In the genomic region with DNA sequence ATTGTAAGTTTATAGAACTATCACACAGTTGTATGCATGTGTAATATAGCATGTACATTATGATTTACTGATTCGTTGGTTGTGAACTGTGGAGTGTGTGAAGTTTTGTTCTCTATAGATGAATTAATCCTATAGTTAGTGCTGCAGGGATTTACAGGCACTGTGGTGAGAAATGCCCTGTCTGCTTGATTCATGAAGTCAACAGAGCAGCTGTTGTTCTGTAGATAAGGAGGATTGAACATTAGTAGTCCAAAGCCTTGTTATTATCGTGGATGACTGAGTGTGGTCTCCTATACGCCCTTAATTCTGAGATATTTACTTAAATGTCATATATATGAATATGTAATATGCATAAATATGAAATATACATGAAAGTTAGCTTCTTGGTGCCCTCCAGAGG, we compare ENCODE assay signal across 3 cellular contexts.
TF ChIP-seq lines count a peak whose summit lies in the region.

No MANE protein-coding gene starts in this region.

TF ChIP-seq in SK-N-SH, 30 proteins besides CTCF, POLR2A, EP300 and RAD21 (continued from another document):
- TF ChIP-seq, protein P1, sequence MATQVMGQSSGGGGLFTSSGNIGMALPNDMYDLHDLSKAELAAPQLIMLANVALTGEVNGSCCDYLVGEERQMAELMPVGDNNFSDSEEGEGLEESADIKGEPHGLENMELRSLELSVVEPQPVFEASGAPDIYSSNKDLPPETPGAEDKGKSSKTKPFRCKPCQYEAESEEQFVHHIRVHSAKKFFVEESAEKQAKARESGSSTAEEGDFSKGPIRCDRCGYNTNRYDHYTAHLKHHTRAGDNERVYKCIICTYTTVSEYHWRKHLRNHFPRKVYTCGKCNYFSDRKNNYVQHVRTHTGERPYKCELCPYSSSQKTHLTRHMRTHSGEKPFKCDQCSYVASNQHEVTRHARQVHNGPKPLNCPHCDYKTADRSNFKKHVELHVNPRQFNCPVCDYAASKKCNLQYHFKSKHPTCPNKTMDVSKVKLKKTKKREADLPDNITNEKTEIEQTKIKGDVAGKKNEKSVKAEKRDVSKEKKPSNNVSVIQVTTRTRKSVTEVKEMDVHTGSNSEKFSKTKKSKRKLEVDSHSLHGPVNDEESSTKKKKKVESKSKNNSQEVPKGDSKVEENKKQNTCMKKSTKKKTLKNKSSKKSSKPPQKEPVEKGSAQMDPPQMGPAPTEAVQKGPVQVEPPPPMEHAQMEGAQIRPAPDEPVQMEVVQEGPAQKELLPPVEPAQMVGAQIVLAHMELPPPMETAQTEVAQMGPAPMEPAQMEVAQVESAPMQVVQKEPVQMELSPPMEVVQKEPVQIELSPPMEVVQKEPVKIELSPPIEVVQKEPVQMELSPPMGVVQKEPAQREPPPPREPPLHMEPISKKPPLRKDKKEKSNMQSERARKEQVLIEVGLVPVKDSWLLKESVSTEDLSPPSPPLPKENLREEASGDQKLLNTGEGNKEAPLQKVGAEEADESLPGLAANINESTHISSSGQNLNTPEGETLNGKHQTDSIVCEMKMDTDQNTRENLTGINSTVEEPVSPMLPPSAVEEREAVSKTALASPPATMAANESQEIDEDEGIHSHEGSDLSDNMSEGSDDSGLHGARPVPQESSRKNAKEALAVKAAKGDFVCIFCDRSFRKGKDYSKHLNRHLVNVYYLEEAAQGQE (IDR thresholded peaks at IDR 0.05; ENCODE audit: low read depth, low read length): no peak
- TF ChIP-seq TEAD4 (IDR thresholded peaks at IDR 0.05; ENCODE audit: borderline replicate concordance, insufficient read depth) (no peak), TCF12 (IDR thresholded peaks at IDR 0.05) (no peak)

TF ChIP-seq in SK-N-SH treated with all-trans-retinoic acid at 6 μM for 48 hours, 23 proteins besides CTCF, POLR2A, EP300 and RAD21 (continued from another document):
- TF ChIP-seq OSR1 (CRISPR knock-in tag; IDR thresholded peaks at IDR 0.05) (no peak), ZFP3 (CRISPR knock-in tag; IDR thresholded peaks at IDR 0.05) (no peak), PPARA (CRISPR knock-in tag; IDR thresholded peaks at IDR 0.05; ENCODE audit: borderline replicate concordance) (no peak), ZC3H10 (CRISPR knock-in tag; IDR thresholded peaks at IDR 0.05) (no peak), CSDC2 (CRISPR knock-in tag; IDR thresholded peaks at IDR 0.05) (no peak), BACH2 (CRISPR knock-in tag; IDR thresholded peaks at IDR 0.05; ENCODE audit: borderline replicate concordance) (no peak), TOX (CRISPR knock-in tag; IDR thresholded peaks at IDR 0.05; ENCODE audit: borderline replicate concordance) (no peak), ARNTL (CRISPR knock-in tag; IDR thresholded peaks at IDR 0.05; ENCODE audit: borderline replicate concordance, low read depth) (no peak), ZNF8 (CRISPR knock-in tag; IDR thresholded peaks at IDR 0.05) (no peak), GLIS3 (CRISPR knock-in tag; IDR thresholded peaks at IDR 0.05) (no peak), SNAI2 (CRISPR knock-in tag; IDR thresholded peaks at IDR 0.05) (no peak)
- TF ChIP-seq, protein P2, sequence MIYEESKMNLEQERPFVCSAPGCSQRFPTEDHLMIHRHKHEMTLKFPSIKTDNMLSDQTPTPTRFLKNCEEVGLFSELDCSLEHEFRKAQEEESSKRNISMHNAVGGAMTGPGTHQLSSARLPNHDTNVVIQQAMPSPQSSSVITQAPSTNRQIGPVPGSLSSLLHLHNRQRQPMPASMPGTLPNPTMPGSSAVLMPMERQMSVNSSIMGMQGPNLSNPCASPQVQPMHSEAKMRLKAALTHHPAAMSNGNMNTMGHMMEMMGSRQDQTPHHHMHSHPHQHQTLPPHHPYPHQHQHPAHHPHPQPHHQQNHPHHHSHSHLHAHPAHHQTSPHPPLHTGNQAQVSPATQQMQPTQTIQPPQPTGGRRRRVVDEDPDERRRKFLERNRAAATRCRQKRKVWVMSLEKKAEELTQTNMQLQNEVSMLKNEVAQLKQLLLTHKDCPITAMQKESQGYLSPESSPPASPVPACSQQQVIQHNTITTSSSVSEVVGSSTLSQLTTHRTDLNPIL (CRISPR knock-in tag; IDR thresholded peaks at IDR 0.05; ENCODE audit: low read depth): no peak
- TF ChIP-seq, protein P3, sequence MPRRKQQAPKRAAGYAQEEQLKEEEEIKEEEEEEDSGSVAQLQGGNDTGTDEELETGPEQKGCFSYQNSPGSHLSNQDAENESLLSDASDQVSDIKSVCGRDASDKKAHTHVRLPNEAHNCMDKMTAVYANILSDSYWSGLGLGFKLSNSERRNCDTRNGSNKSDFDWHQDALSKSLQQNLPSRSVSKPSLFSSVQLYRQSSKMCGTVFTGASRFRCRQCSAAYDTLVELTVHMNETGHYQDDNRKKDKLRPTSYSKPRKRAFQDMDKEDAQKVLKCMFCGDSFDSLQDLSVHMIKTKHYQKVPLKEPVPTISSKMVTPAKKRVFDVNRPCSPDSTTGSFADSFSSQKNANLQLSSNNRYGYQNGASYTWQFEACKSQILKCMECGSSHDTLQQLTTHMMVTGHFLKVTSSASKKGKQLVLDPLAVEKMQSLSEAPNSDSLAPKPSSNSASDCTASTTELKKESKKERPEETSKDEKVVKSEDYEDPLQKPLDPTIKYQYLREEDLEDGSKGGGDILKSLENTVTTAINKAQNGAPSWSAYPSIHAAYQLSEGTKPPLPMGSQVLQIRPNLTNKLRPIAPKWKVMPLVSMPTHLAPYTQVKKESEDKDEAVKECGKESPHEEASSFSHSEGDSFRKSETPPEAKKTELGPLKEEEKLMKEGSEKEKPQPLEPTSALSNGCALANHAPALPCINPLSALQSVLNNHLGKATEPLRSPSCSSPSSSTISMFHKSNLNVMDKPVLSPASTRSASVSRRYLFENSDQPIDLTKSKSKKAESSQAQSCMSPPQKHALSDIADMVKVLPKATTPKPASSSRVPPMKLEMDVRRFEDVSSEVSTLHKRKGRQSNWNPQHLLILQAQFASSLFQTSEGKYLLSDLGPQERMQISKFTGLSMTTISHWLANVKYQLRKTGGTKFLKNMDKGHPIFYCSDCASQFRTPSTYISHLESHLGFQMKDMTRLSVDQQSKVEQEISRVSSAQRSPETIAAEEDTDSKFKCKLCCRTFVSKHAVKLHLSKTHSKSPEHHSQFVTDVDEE (CRISPR knock-in tag; IDR thresholded peaks at IDR 0.05): no peak
- TF ChIP-seq, protein P4, sequence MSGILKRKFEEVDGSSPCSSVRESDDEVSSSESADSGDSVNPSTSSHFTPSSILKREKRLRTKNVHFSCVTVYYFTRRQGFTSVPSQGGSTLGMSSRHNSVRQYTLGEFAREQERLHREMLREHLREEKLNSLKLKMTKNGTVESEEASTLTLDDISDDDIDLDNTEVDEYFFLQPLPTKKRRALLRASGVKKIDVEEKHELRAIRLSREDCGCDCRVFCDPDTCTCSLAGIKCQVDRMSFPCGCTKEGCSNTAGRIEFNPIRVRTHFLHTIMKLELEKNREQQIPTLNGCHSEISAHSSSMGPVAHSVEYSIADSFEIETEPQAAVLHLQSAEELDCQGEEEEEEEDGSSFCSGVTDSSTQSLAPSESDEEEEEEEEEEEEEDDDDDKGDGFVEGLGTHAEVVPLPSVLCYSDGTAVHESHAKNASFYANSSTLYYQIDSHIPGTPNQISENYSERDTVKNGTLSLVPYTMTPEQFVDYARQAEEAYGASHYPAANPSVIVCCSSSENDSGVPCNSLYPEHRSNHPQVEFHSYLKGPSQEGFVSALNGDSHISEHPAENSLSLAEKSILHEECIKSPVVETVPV (CRISPR knock-in tag; IDR thresholded peaks at IDR 0.05): no peak

TF ChIP-seq in K562, 482 proteins besides CTCF, POLR2A, EP300 and RAD21 (continues in another document):
- TF ChIP-seq, protein P5, sequence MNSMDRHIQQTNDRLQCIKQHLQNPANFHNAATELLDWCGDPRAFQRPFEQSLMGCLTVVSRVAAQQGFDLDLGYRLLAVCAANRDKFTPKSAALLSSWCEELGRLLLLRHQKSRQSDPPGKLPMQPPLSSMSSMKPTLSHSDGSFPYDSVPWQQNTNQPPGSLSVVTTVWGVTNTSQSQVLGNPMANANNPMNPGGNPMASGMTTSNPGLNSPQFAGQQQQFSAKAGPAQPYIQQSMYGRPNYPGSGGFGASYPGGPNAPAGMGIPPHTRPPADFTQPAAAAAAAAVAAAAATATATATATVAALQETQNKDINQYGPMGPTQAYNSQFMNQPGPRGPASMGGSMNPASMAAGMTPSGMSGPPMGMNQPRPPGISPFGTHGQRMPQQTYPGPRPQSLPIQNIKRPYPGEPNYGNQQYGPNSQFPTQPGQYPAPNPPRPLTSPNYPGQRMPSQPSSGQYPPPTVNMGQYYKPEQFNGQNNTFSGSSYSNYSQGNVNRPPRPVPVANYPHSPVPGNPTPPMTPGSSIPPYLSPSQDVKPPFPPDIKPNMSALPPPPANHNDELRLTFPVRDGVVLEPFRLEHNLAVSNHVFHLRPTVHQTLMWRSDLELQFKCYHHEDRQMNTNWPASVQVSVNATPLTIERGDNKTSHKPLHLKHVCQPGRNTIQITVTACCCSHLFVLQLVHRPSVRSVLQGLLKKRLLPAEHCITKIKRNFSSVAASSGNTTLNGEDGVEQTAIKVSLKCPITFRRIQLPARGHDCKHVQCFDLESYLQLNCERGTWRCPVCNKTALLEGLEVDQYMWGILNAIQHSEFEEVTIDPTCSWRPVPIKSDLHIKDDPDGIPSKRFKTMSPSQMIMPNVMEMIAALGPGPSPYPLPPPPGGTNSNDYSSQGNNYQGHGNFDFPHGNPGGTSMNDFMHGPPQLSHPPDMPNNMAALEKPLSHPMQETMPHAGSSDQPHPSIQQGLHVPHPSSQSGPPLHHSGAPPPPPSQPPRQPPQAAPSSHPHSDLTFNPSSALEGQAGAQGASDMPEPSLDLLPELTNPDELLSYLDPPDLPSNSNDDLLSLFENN (IDR thresholded peaks at IDR 0.05; ENCODE audit: low read depth in 2 of 2, low read length in 2 of 2): 0 out of 4 replicates have a peak, but pooled peaks of 1 of the 2 experiments have one; percentile 28
- TF ChIP-seq SMAD3 (CRISPR knock-in tag; conservative IDR thresholded peaks at IDR 0.05) (no peak), ZNF282 (CRISPR knock-in tag; IDR thresholded peaks at IDR 0.05) (no peak), FOSL1 (tag; conservative IDR thresholded peaks at IDR 0.05) (no peak), ZNF445 (CRISPR knock-in tag; IDR thresholded peaks at IDR 0.05; ENCODE audit: low read depth) (no peak), EP400 (IDR thresholded peaks at IDR 0.05) (no peak), CBFA2T3 (IDR thresholded peaks at IDR 0.05) (peak; percentile 80), SOX6 (IDR thresholded peaks at IDR 0.05) (0 out of 2 replicates have a peak, but pooled peaks have one; percentile 53), ETS2 (tag; IDR thresholded peaks at IDR 0.05; ENCODE audit: borderline replicate concordance, poor library complexity, severe bottlenecking) (no peak), MEIS2 (IDR thresholded peaks at IDR 0.05; ENCODE audit: partially characterized antibody) (peak; percentile 85), STAT5A (IDR thresholded peaks at IDR 0.05; ENCODE audit: borderline replicate concordance, low read length) (peak; percentile 47; the same call in 1 of the 2 replicates), GATAD2A (IDR thresholded peaks at IDR 0.05) (no peak), FOXA3 (CRISPR knock-in tag; conservative IDR thresholded peaks at IDR 0.05 in 1 of 2, IDR thresholded peaks at IDR 0.05 in 1 of 2) (peak in 1 of 2 experiments; percentile 42; a peak in 1 of 4 replicates), MTA3 (IDR thresholded peaks at IDR 0.05; ENCODE audit: borderline replicate concordance) (no peak), HOXB6 (CRISPR knock-in tag; IDR thresholded peaks at IDR 0.05; ENCODE audit: borderline replicate concordance) (no peak), ILK (tag; IDR thresholded peaks at IDR 0.05; ENCODE audit: borderline replicate concordance, low read depth) (no peak), PCBP1 (IDR thresholded peaks at IDR 0.05; ENCODE audit: low read depth, low read length, poor library complexity, severe bottlenecking) (no peak), ZNF75A (CRISPR knock-in tag; IDR thresholded peaks at IDR 0.05) (no peak), LCOR (CRISPR knock-in tag; IDR thresholded peaks at IDR 0.05) (no peak), ZKSCAN1 (IDR thresholded peaks at IDR 0.05; ENCODE audit: low read depth, low read length) (no peak), ETV1 (tag; conservative IDR thresholded peaks at IDR 0.05; ENCODE audit: low read depth) (no peak), RBM34 (IDR thresholded peaks at IDR 0.05; ENCODE audit: borderline replicate concordance, insufficient read depth, low read length) (no peak), PPARD (CRISPR knock-in tag; IDR thresholded peaks at IDR 0.05) (no peak), POLR2AphosphoS5 (IDR thresholded peaks at IDR 0.05; ENCODE audit: control insufficient read depth, insufficient read depth, low read depth, low read length) (peak; percentile 31; the same call in 1 of the 2 replicates), CHD4 (IDR thresholded peaks at IDR 0.05; ENCODE audit: insufficient read depth, insufficient replicate concordance, low read depth, low read length, poor library complexity, severe bottlenecking) (no peak), TEAD2 (tag; IDR thresholded peaks at IDR 0.05) (no peak), HNRNPLL (IDR thresholded peaks at IDR 0.05; ENCODE audit: low read depth, low read length, poor library complexity, severe bottlenecking) (no peak), ARID2 (IDR thresholded peaks at IDR 0.05) (no peak), NR4A1 (CRISPR knock-in tag; IDR thresholded peaks at IDR 0.05) (no peak), NR4A1 (tag; IDR thresholded peaks at IDR 0.05) (no peak)
- TF ChIP-seq, protein P6, sequence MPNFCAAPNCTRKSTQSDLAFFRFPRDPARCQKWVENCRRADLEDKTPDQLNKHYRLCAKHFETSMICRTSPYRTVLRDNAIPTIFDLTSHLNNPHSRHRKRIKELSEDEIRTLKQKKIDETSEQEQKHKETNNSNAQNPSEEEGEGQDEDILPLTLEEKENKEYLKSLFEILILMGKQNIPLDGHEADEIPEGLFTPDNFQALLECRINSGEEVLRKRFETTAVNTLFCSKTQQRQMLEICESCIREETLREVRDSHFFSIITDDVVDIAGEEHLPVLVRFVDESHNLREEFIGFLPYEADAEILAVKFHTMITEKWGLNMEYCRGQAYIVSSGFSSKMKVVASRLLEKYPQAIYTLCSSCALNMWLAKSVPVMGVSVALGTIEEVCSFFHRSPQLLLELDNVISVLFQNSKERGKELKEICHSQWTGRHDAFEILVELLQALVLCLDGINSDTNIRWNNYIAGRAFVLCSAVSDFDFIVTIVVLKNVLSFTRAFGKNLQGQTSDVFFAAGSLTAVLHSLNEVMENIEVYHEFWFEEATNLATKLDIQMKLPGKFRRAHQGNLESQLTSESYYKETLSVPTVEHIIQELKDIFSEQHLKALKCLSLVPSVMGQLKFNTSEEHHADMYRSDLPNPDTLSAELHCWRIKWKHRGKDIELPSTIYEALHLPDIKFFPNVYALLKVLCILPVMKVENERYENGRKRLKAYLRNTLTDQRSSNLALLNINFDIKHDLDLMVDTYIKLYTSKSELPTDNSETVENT (CRISPR knock-in tag; IDR thresholded peaks at IDR 0.05): no peak
- TF ChIP-seq, protein P7, sequence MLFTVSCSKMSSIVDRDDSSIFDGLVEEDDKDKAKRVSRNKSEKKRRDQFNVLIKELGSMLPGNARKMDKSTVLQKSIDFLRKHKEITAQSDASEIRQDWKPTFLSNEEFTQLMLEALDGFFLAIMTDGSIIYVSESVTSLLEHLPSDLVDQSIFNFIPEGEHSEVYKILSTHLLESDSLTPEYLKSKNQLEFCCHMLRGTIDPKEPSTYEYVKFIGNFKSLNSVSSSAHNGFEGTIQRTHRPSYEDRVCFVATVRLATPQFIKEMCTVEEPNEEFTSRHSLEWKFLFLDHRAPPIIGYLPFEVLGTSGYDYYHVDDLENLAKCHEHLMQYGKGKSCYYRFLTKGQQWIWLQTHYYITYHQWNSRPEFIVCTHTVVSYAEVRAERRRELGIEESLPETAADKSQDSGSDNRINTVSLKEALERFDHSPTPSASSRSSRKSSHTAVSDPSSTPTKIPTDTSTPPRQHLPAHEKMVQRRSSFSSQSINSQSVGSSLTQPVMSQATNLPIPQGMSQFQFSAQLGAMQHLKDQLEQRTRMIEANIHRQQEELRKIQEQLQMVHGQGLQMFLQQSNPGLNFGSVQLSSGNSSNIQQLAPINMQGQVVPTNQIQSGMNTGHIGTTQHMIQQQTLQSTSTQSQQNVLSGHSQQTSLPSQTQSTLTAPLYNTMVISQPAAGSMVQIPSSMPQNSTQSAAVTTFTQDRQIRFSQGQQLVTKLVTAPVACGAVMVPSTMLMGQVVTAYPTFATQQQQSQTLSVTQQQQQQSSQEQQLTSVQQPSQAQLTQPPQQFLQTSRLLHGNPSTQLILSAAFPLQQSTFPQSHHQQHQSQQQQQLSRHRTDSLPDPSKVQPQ (CRISPR knock-in tag; IDR thresholded peaks at IDR 0.05; ENCODE audit: borderline replicate concordance): no peak
